6 cellular contexts compared by ENCODE assay signal in the genomic region with DNA sequence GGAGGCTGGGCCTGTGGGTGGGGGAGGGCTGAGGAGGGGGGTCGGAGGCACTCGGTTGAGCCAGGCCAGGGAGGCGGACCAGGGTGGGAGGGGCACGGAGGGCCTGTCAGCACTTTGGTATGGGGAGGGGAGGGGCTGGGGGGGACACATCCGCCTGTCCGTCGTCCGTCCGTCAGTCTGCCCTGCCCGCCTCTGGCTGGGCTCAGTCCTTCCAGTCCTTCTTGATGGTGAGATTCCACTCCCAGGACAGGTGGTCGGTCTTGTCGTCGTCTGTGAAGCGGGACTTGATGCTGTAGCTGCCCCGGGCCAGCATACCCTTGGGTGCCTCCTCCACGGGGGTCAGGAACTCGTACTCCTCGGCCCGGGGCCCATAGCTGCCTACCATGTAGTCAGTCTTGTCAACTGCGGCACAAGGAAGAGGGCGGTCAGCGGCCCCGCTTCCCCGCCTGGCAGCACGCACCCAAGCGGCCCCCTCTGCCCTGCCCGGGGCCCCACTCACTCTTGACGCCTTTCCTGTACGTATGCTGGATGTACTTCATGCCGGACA. TPM values are rescaled to one million over a fixed set of nuclear protein-coding genes. Genes with fewer than 3 reads are reported as not detected.
DNase-seq lines count a peak whose midpoint lies in the region; ATAC-seq and TF ChIP-seq lines count a peak whose summit lies in the region.

No MANE protein-coding gene starts in this region.

- H3K4me3 ChIP-seq in H7 (ENCODE audit: insufficient read depth, low read depth, low read length): no peak overlapping the region
- no peak overlapping the region for H3K4me3 ChIP-seq in right lobe of liver

- CTCF ChIA-PET in WTC11 (lab: Charles Lee): interaction anchor here (0.8 to 2.3 kb wide), 29 partner anchors 8 to 185 kb away, joined by 3 to 13 read pairs (median 6); a partner anchor contains a TSS

- H3K36me3 ChIP-seq in H7 (replicated peaks; ENCODE audit: control insufficient read depth, insufficient read depth, low read length) (peaks cover 15% of the 10 kb centered on the region), right lobe of liver (peaks cover 0 to 16% (median 8%) of the 10 kb centered on the region in 4 donors)

- no peaks in the 10 kb centered on the region; the same call in 1 of the 2 replicates for H3K27me3 Mint-ChIP-seq in WTC11 (ENCODE audit: low read depth)

- 40% methylated on average over 1 of the region's 30 CpGs for WGBS in right lobe of liver (ENCODE audit: insufficient coverage, low coverage, low lambda C conversion rate, missing lambda C conversion rate)

- H3K36me3 Mint-ChIP-seq in WTC11: peaks cover 4% of the 10 kb centered on the region; the same call in 1 of the 2 replicates

- TF ChIP-seq CTCF in WTC11 (IDR thresholded peaks at IDR 0.05) (no peak), right lobe of liver (IDR thresholded peaks at IDR 0.05) (no peak)

- peak overlapping the region; percentile 41; the same call in 1 of the 2 replicates for H3K27ac Mint-ChIP-seq in WTC11

- intact Hi-C loops in right lobe of liver (cut with DNase I): no loop called here

- H3K27ac ChIP-seq in right lobe of liver: peak overlapping the region; percentile 10 to 99 (median 93)

- ATAC-seq in WTC11 (peak; percentile 3), right lobe of liver (peak; percentile 1 to 15 (median 6)), GM21381 (IDR thresholded peaks at IDR 0.05; ENCODE audit: unreplicated experiment) (no peak), GM18511 (IDR thresholded peaks at IDR 0.05; ENCODE audit: unreplicated experiment) (no peak)

- no peaks in the 10 kb centered on the region for H3K9me3 Mint-ChIP-seq in WTC11

- no peak overlapping the region for H3K4me3 Mint-ChIP-seq in WTC11

- H3K4me1 ChIP-seq in right lobe of liver: peaks cover 0 to 64% (median 32%) of the 10 kb centered on the region in 4 donors

- H3K9me3 ChIP-seq in right lobe of liver: no peaks in the 10 kb centered on the region

- DNase-seq in H7 (peak; percentile 86), WTC11 (ENCODE audit: low spot score) (peak; percentile 53), right lobe of liver (peak; percentile 73 to 81 (median 76))
- no peak for DNase-seq in activated effector memory CD4-positive, alpha-beta T cell treated with anti-CD3 and anti-CD28 coated beads, Interleukin-2, amount 50 U/mL, for 16 hours

- H3K27me3 ChIP-seq in H7 (ENCODE audit: control insufficient read depth, insufficient read depth, low read length): no peaks in the 10 kb centered on the region
- H3K27me3 ChIP-seq in right lobe of liver: no peaks in the 10 kb centered on the region

- TF ChIP-seq POLR2A in right lobe of liver (IDR thresholded peaks at IDR 0.05): peak; percentile 21

- POLR2A ChIA-PET in WTC11 (lab: Charles Lee): interaction anchor here (1.4 to 2.6 kb wide), 4 partner anchors 8 to 55 kb away, joined by 4 to 12 read pairs (median 6); a partner anchor contains a TSS

- H3K4me1 Mint-ChIP-seq in WTC11: peaks cover 16% of the 10 kb centered on the region

TF ChIP-seq in WTC11, 78 proteins besides CTCF, POLR2A, EP300 and RAD21 (continues in another document):
- TF ChIP-seq SMAD4 (CRISPR knock-in tag; IDR thresholded peaks at IDR 0.05): no peak
- no peak for TF ChIP-seq JAZF1 (CRISPR knock-in tag; IDR thresholded peaks at IDR 0.05)
- TF ChIP-seq, protein P1, sequence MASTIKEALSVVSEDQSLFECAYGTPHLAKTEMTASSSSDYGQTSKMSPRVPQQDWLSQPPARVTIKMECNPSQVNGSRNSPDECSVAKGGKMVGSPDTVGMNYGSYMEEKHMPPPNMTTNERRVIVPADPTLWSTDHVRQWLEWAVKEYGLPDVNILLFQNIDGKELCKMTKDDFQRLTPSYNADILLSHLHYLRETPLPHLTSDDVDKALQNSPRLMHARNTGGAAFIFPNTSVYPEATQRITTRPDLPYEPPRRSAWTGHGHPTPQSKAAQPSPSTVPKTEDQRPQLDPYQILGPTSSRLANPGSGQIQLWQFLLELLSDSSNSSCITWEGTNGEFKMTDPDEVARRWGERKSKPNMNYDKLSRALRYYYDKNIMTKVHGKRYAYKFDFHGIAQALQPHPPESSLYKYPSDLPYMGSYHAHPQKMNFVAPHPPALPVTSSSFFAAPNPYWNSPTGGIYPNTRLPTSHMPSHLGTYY (CRISPR knock-in tag; IDR thresholded peaks at IDR 0.05): peak; percentile 31; the same call in 1 of the 2 replicates
- TF ChIP-seq, protein P2, sequence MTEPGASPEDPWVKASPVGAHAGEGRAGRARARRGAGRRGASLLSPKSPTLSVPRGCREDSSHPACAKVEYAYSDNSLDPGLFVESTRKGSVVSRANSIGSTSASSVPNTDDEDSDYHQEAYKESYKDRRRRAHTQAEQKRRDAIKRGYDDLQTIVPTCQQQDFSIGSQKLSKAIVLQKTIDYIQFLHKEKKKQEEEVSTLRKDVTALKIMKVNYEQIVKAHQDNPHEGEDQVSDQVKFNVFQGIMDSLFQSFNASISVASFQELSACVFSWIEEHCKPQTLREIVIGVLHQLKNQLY (CRISPR knock-in tag; IDR thresholded peaks at IDR 0.05): no peak
- TF ChIP-seq ZNF263 (CRISPR knock-in tag; IDR thresholded peaks at IDR 0.05; ENCODE audit: low read depth): no peak
- TF ChIP-seq NFATC4 (CRISPR knock-in tag; IDR thresholded peaks at IDR 0.05): no peak; the same call in 1 of the 2 replicates
- TF ChIP-seq, protein P3, sequence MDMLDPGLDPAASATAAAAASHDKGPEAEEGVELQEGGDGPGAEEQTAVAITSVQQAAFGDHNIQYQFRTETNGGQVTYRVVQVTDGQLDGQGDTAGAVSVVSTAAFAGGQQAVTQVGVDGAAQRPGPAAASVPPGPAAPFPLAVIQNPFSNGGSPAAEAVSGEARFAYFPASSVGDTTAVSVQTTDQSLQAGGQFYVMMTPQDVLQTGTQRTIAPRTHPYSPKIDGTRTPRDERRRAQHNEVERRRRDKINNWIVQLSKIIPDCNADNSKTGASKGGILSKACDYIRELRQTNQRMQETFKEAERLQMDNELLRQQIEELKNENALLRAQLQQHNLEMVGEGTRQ (CRISPR knock-in tag; IDR thresholded peaks at IDR 0.05): no peak
- no peak for TF ChIP-seq ZNF423 (CRISPR knock-in tag; IDR thresholded peaks at IDR 0.05)
- TF ChIP-seq, protein P4, sequence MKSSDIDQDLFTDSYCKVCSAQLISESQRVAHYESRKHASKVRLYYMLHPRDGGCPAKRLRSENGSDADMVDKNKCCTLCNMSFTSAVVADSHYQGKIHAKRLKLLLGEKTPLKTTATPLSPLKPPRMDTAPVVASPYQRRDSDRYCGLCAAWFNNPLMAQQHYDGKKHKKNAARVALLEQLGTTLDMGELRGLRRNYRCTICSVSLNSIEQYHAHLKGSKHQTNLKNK (CRISPR knock-in tag; IDR thresholded peaks at IDR 0.05): 0 out of 2 replicates have a peak, but pooled peaks have one; percentile 18
- TF ChIP-seq, protein P5, sequence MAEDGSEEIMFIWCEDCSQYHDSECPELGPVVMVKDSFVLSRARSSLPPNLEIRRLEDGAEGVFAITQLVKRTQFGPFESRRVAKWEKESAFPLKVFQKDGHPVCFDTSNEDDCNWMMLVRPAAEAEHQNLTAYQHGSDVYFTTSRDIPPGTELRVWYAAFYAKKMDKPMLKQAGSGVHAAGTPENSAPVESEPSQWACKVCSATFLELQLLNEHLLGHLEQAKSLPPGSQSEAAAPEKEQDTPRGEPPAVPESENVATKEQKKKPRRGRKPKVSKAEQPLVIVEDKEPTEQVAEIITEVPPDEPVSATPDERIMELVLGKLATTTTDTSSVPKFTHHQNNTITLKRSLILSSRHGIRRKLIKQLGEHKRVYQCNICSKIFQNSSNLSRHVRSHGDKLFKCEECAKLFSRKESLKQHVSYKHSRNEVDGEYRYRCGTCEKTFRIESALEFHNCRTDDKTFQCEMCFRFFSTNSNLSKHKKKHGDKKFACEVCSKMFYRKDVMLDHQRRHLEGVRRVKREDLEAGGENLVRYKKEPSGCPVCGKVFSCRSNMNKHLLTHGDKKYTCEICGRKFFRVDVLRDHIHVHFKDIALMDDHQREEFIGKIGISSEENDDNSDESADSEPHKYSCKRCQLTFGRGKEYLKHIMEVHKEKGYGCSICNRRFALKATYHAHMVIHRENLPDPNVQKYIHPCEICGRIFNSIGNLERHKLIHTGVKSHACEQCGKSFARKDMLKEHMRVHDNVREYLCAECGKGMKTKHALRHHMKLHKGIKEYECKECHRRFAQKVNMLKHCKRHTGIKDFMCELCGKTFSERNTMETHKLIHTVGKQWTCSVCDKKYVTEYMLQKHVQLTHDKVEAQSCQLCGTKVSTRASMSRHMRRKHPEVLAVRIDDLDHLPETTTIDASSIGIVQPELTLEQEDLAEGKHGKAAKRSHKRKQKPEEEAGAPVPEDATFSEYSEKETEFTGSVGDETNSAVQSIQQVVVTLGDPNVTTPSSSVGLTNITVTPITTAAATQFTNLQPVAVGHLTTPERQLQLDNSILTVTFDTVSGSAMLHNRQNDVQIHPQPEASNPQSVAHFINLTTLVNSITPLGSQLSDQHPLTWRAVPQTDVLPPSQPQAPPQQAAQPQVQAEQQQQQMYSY (CRISPR knock-in tag; IDR thresholded peaks at IDR 0.05): no peak
- peak; percentile 50; the same call in 1 of the 2 replicates for TF ChIP-seq SP1 (CRISPR knock-in tag; conservative IDR thresholded peaks at IDR 0.05)
- no peak for TF ChIP-seq FOXK1 (CRISPR knock-in tag; IDR thresholded peaks at IDR 0.05)
- no peak for TF ChIP-seq ESRRA (CRISPR knock-in tag; IDR thresholded peaks at IDR 0.05; ENCODE audit: borderline replicate concordance)
- peak; percentile 72; the same call in 1 of the 2 replicates for TF ChIP-seq ZNF416 (CRISPR knock-in tag; IDR thresholded peaks at IDR 0.05)
- TF ChIP-seq ZNF219 (CRISPR knock-in tag; IDR thresholded peaks at IDR 0.05; ENCODE audit: borderline replicate concordance): no peak

RNA-seq across cellular contexts. Expression of a gene that starts 2.4 kb away (rescaled TPM):
- 127 and 158 TPM in 2 replicates for total RNA-seq in H7 (2014; rRNA removed; shearing (Covaris generic))
- 200 to 247 TPM (median 203 TPM) in 3 replicates for total RNA-seq in WTC11 (2021)
- 100 to 1,000 TPM in 5 of 6 experiments, 10 to 100 TPM in 1; 92.4 to 162 (median 137) TPM for total RNA-seq in right lobe of liver

RNA-seq across cellular contexts. Expression of a gene that starts 8.4 kb away (rescaled TPM):
- 421 and 528 TPM in 2 replicates for total RNA-seq in H7 (2014; rRNA removed; shearing (Covaris generic))
- total RNA-seq in WTC11 (2021): 343 to 380 TPM (median 360 TPM) in 3 replicates
- 1,000 to 10,000 TPM in 5 of 6 experiments, 100 to 1,000 TPM in 1; 856 to 5,039 (median 1,455) TPM for total RNA-seq in right lobe of liver

RNA-seq across cellular contexts. Expression of a gene that starts 22.6 kb away (rescaled TPM):
- total RNA-seq in H7 (2014; rRNA removed; shearing (Covaris generic)): 195 and 271 TPM in 2 replicates
- total RNA-seq in WTC11 (2021) (172 to 212 TPM (median 174 TPM) in 3 replicates), right lobe of liver (10 to 100 TPM; 11.6 to 20.3 (median 18.8) TPM)

RNA-seq across cellular contexts. Expression of a gene that starts 22.8 kb away (rescaled TPM):
- total RNA-seq in H7 (2014; rRNA removed; shearing (Covaris generic)): 269 and 274 TPM in 2 replicates
- total RNA-seq in WTC11 (2021): 217 to 249 TPM (median 245 TPM) in 3 replicates
- 100 to 1,000 TPM in 1 of 6 experiments, 10 to 100 TPM in 5; 54.3 to 101 (median 73.3) TPM for total RNA-seq in right lobe of liver

RNA-seq across cellular contexts. Expression of a gene that starts 33.3 kb away (rescaled TPM):
- total RNA-seq in H7 (2014; rRNA removed; shearing (Covaris generic)): 0.85 and 0.94 TPM in 2 replicates
- total RNA-seq in WTC11 (2021): 1.9 to 2.1 TPM (median 1.9 TPM) in 3 replicates
- total RNA-seq in right lobe of liver: 1 to 10 TPM in 2 of 6 experiments, under 1 TPM in 2, not detected in 2; 0.12 to 1.5 (median 0.87) TPM

Comparison
In these comparisons a context has a peak if more than half of its experiments do, and no peak if none do; other contexts are left out.
1. ATAC-seq: peak in WTC11 (single experiment) and right lobe of liver (4 of 4); none in GM21381 (single experiment) and GM18511 (single experiment).